15 cellular contexts compared by ENCODE assay signal in genomic region chr2:163401481-163401880, GRCh38.
DNase-seq lines count a peak whose midpoint lies in the region; ATAC-seq lines count a peak whose summit lies in the region.
"Had no signal": no experiment of that assay in that cellular context is flagged by ENCODE, and none has a peak within 500 bp of the region (broad histone marks: within the 10 kb centered on the region; RNA-seq: fewer than 3 reads in every experiment).

No MANE protein-coding gene starts in this region.

- no peaks in the 10 kb centered on the region for H3K27me3 Mint-ChIP-seq in activated naive CD8-positive, alpha-beta T cell treated with anti-CD3 and anti-CD28 coated beads for 36 hours
- H3K27me3 Mint-ChIP-seq: activated naive CD8-positive, alpha-beta T cell; dendritic cell treated with granulocyte-macrophage colony-stimulating factor and Interleukin-4, amounts not matched to agents 40 ng/mL and 50 ng/mL, for 4 days had no signal

- no peak for ATAC-seq in HG03378 (IDR thresholded peaks at IDR 0.05; ENCODE audit: unreplicated experiment)
- ATAC-seq: GM12878 had no signal

- H3K9me3 Mint-ChIP-seq in activated naive CD8-positive, alpha-beta T cell treated with anti-CD3 and anti-CD28 coated beads for 36 hours = peaks cover 1% of the 10 kb centered on the region
- H3K9me3 Mint-ChIP-seq: dendritic cell treated with granulocyte-macrophage colony-stimulating factor and Interleukin-4, amounts not matched to agents 40 ng/mL and 50 ng/mL, for 4 days had no signal

- H3K4me1 Mint-ChIP-seq in activated naive CD8-positive, alpha-beta T cell treated with anti-CD3 and anti-CD28 coated beads for 36 hours = no peaks in the 10 kb centered on the region

- DNase-seq in AG08395 (ENCODE audit: low spot score) (peak; percentile 4), HS-5 (ENCODE audit: low read depth) (peak; percentile 19), astrocyte of the hippocampus (ENCODE audit: low read depth, low spot score) (peak; percentile 81), glomerular visceral epithelial cell (ENCODE audit: extremely low spot score) (peak; percentile 43), GF-D8 (lab: John Stamatoyannopoulos, UW) (no peak), hippocampal formation (lab: John Stamatoyannopoulos, UW) (no peak)
- DNase-seq in activated naive CD8-positive, alpha-beta T cell treated with anti-CD3 and anti-CD28 coated beads for 36 hours = no peak
- DNase-seq: activated CD8-positive, alpha-beta memory T cell treated with anti-CD3 and anti-CD28 coated beads, Interleukin-2, amount 50 U/mL, for 48 hours; DMS79; kidney; NCI-H510A had no signal

- no peak overlapping the region for H3K4me3 Mint-ChIP-seq in activated naive CD8-positive, alpha-beta T cell treated with anti-CD3 and anti-CD28 coated beads for 36 hours
- H3K4me3 Mint-ChIP-seq: activated naive CD8-positive, alpha-beta T cell; dendritic cell treated with granulocyte-macrophage colony-stimulating factor and Interleukin-4, amounts not matched to agents 40 ng/mL and 50 ng/mL, for 4 days had no signal

- H3K36me3 Mint-ChIP-seq in activated naive CD8-positive, alpha-beta T cell treated with anti-CD3 and anti-CD28 coated beads for 36 hours = no peaks in the 10 kb centered on the region
- H3K36me3 Mint-ChIP-seq: activated naive CD8-positive, alpha-beta T cell had no signal

- no peak overlapping the region for H3K27ac Mint-ChIP-seq in activated naive CD8-positive, alpha-beta T cell treated with anti-CD3 and anti-CD28 coated beads for 36 hours
- H3K27ac Mint-ChIP-seq: activated naive CD8-positive, alpha-beta T cell; dendritic cell treated with granulocyte-macrophage colony-stimulating factor and Interleukin-4, amounts not matched to agents 40 ng/mL and 50 ng/mL, for 4 days had no signal

Comparison
In these comparisons a context has a peak if more than half of its experiments do, and no peak if none do; other contexts are left out.
1. DNase-seq: peak in AG08395 (single experiment), HS-5 (single experiment), astrocyte of the hippocampus (single experiment) and glomerular visceral epithelial cell (single experiment); none in GF-D8 (single experiment), activated naive CD8-positive, alpha-beta T cell treated with anti-CD3 and anti-CD28 coated beads for 36 hours (single experiment) and hippocampal formation (0 of 2).